Comparison of ENCODE assay signal across 1 cellular context in genomic region chr7:107079212-107079940, GRCh38.
A peak's percentile ranks its signal among the peaks of the same experiment; 100 is the strongest.
TF ChIP-seq lines count a peak whose summit lies in the region.

No MANE protein-coding gene starts in this region.

TF ChIP-seq in K562, 482 proteins besides CTCF, POLR2A, EP300 and RAD21 (continued from another document):
- TF ChIP-seq, protein P1, sequence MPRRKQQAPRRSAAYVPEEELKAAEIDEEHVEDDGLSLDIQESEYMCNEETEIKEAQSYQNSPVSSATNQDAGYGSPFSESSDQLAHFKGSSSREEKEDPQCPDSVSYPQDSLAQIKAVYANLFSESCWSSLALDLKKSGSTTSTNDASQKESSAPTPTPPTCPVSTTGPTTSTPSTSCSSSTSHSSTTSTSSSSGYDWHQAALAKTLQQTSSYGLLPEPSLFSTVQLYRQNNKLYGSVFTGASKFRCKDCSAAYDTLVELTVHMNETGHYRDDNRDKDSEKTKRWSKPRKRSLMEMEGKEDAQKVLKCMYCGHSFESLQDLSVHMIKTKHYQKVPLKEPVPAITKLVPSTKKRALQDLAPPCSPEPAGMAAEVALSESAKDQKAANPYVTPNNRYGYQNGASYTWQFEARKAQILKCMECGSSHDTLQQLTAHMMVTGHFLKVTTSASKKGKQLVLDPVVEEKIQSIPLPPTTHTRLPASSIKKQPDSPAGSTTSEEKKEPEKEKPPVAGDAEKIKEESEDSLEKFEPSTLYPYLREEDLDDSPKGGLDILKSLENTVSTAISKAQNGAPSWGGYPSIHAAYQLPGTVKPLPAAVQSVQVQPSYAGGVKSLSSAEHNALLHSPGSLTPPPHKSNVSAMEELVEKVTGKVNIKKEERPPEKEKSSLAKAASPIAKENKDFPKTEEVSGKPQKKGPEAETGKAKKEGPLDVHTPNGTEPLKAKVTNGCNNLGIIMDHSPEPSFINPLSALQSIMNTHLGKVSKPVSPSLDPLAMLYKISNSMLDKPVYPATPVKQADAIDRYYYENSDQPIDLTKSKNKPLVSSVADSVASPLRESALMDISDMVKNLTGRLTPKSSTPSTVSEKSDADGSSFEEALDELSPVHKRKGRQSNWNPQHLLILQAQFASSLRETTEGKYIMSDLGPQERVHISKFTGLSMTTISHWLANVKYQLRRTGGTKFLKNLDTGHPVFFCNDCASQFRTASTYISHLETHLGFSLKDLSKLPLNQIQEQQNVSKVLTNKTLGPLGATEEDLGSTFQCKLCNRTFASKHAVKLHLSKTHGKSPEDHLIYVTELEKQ (CRISPR knock-in tag; IDR thresholded peaks at IDR 0.05): peak; percentile 35; the same call in 1 of the 2 replicates
- TF ChIP-seq ELK3 (CRISPR knock-in tag; IDR thresholded peaks at IDR 0.05) (0 out of 2 replicates have a peak, but pooled peaks have one; percentile 49), FOXJ2 (tag; IDR thresholded peaks at IDR 0.05) (no peak), CBX3 (IDR thresholded peaks at IDR 0.05; ENCODE audit: borderline replicate concordance in 1 of 2, low read length in 2 of 2) (no peak), ZKSCAN8 (CRISPR knock-in tag; IDR thresholded peaks at IDR 0.05) (peak; percentile 52), HES1 (IDR thresholded peaks at IDR 0.05; ENCODE audit: low read depth) (peak; percentile 79), MIER1 (IDR thresholded peaks at IDR 0.05; ENCODE audit: low read depth) (peak; percentile 73), SMARCB1 (IDR thresholded peaks at IDR 0.05; ENCODE audit: insufficient read length, low read depth) (peak; percentile 98), ZNF311 (CRISPR knock-in tag; IDR thresholded peaks at IDR 0.05) (peak; percentile 21; the same call in 1 of the 2 replicates), FOXM1 (IDR thresholded peaks at IDR 0.05; ENCODE audit: low read depth) (peak; percentile 73), FOXM1 (CRISPR knock-in tag; IDR thresholded peaks at IDR 0.05; ENCODE audit: low read depth) (no peak), KLF1 (tag; IDR thresholded peaks at IDR 0.05) (0 out of 2 replicates have a peak, but pooled peaks have one; percentile 49), ETV1 (tag; conservative IDR thresholded peaks at IDR 0.05; ENCODE audit: low read depth) (peak; percentile 97), STAT5A (IDR thresholded peaks at IDR 0.05; ENCODE audit: borderline replicate concordance, low read length) (peak; percentile 60), NRF1 (conservative IDR thresholded peaks at IDR 0.05 in 1 of 2, IDR thresholded peaks at IDR 0.05 in 1 of 2) (peak; percentile 37 to 40; a peak in 3 of 4 replicates), CBFA2T3 (IDR thresholded peaks at IDR 0.05) (peak; percentile 87), GMEB1 (CRISPR knock-in tag; IDR thresholded peaks at IDR 0.05) (peak; percentile 24; the same call in 1 of the 2 replicates), DMBX1 (CRISPR knock-in tag; IDR thresholded peaks at IDR 0.05; ENCODE audit: borderline replicate concordance) (peak; percentile 89), LCOR (CRISPR knock-in tag; IDR thresholded peaks at IDR 0.05) (no peak), NFIX (CRISPR knock-in tag; IDR thresholded peaks at IDR 0.05; ENCODE audit: low read depth) (no peak), HOMEZ (CRISPR knock-in tag; IDR thresholded peaks at IDR 0.05) (0 out of 2 replicates have a peak, but pooled peaks have one; percentile 44), EZH2 (IDR thresholded peaks at IDR 0.05; ENCODE audit: borderline replicate concordance, low read depth, low read length) (no peak), TCF15 (CRISPR knock-in tag; IDR thresholded peaks at IDR 0.05) (0 out of 2 replicates have a peak, but pooled peaks have one; percentile 66), ZNF551 (CRISPR knock-in tag; IDR thresholded peaks at IDR 0.05) (no peak), ZNF445 (CRISPR knock-in tag; IDR thresholded peaks at IDR 0.05; ENCODE audit: low read depth) (0 out of 2 replicates have a peak, but pooled peaks have one; percentile 51), ZNF395 (CRISPR knock-in tag; IDR thresholded peaks at IDR 0.05) (0 out of 2 replicates have a peak, but pooled peaks have one; percentile 40), THAP12 (CRISPR knock-in tag; IDR thresholded peaks at IDR 0.05) (no peak), ZNF282 (CRISPR knock-in tag; IDR thresholded peaks at IDR 0.05) (no peak), KDM1A (IDR thresholded peaks at IDR 0.05) (peak; percentile 47 to 70; a peak in 3 of 4 replicates), ZKSCAN1 (IDR thresholded peaks at IDR 0.05; ENCODE audit: low read depth, low read length) (peak; percentile 46; the same call in 1 of the 2 replicates), GATAD2A (IDR thresholded peaks at IDR 0.05) (peak; percentile 93), ZNF384 (IDR thresholded peaks at IDR 0.05; ENCODE audit: low read depth, low read length) (peak; percentile 48; the same call in 1 of the 2 replicates), CCNT2 (IDR thresholded peaks at IDR 0.05; ENCODE audit: borderline replicate concordance, extremely low read depth, insufficient read length, low read depth, low read length) (peak; percentile 67), ZFX (CRISPR knock-in tag; IDR thresholded peaks at IDR 0.05) (peak; percentile 61), MNT (conservative IDR thresholded peaks at IDR 0.05) (0 out of 4 replicates have a peak, but pooled peaks have one; percentile 13 to 60), MCM7 (IDR thresholded peaks at IDR 0.05) (no peak), CEBPB (tag; IDR thresholded peaks at IDR 0.05) (no peak), TEAD2 (tag; IDR thresholded peaks at IDR 0.05) (peak; percentile 8; the same call in 1 of the 2 replicates), PHB (CRISPR knock-in tag; IDR thresholded peaks at IDR 0.05) (no peak), FUS (optimal IDR thresholded peaks at IDR 0.05; ENCODE audit: low read depth, low read length) (no peak), ZNF121 (CRISPR knock-in tag; conservative IDR thresholded peaks at IDR 0.05) (no peak), CREB1 (IDR thresholded peaks at IDR 0.05) (no peak), CREB1 (CRISPR knock-in tag; IDR thresholded peaks at IDR 0.05) (0 out of 2 replicates have a peak, but pooled peaks have one; percentile 13), C11orf30 (IDR thresholded peaks at IDR 0.05; ENCODE audit: low read depth) (peak; percentile 97), NFE2 (IDR thresholded peaks at IDR 0.05; ENCODE audit: low read depth) (0 out of 2 replicates have a peak, but pooled peaks have one; percentile 1), NCOR1 (IDR thresholded peaks at IDR 0.05) (peak; percentile 61)
- TF ChIP-seq, protein P2, sequence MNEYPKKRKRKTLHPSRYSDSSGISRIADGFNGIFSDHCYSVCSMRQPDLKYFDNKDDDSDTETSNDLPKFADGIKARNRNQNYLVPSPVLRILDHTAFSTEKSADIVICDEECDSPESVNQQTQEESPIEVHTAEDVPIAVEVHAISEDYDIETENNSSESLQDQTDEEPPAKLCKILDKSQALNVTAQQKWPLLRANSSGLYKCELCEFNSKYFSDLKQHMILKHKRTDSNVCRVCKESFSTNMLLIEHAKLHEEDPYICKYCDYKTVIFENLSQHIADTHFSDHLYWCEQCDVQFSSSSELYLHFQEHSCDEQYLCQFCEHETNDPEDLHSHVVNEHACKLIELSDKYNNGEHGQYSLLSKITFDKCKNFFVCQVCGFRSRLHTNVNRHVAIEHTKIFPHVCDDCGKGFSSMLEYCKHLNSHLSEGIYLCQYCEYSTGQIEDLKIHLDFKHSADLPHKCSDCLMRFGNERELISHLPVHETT (CRISPR knock-in tag; conservative IDR thresholded peaks at IDR 0.05 in 1 of 2, IDR thresholded peaks at IDR 0.05 in 1 of 2): no peak; a peak in 1 of 4 replicates
- TF ChIP-seq, protein P3, sequence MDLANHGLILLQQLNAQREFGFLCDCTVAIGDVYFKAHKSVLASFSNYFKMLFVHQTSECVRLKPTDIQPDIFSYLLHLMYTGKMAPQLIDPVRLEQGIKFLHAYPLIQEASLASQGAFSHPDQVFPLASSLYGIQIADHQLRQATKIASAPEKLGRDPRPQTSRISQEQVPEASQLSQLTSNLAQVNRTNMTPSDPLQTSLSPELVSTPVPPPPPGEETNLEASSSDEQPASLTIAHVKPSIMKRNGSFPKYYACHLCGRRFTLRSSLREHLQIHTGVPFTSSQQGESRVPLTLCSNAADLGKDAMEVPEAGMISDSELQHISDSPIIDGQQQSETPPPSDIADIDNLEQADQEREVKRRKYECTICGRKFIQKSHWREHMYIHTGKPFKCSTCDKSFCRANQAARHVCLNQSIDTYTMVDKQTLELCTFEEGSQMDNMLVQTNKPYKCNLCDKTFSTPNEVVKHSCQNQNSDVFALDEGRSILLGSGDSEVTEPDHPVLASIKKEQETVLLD (IDR thresholded peaks at IDR 0.05): peak; percentile 86
